In the genomic region with DNA sequence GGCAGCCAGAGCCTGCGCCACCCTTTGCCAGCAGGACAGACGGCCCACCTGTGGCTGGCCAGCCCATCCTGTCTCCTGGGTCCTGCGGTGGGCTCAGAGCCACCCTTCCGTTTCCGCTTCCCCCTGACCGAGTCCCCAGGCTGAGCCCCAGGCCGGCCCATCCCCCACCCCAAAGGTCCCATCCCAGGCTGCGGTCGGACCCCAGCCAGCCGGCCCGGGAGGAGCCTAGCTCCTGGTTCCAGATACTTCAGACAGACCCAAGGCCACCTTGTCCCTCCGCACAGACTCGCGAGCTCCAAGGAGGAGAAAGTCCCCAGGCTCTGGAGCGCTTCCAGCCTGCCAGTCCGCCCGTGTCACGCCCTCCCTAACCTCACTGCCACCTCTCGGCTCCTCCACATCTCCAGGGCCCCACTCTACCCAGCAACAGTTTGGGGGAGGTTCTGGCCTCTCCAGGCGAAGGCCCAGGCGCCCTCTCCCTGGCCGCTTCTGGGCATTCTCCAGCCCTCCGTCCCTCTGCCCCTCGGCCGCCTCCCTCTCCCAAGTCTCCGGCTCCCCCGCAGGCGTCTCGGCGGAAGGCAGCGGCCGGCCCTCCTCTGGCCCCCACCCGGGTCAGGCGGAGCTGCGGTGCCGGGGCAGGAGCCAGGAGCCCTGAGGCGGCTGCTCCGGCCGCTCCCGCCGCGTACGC, we compare ENCODE assay signal across 1 cellular context.
A peak's percentile ranks its signal among the peaks of the same experiment; 100 is the strongest.
TF ChIP-seq lines count a peak whose summit lies in the region.

No MANE protein-coding gene starts in this region.

TF ChIP-seq in H1, 55 proteins besides CTCF, POLR2A, EP300 and RAD21 (continued from another document):
- TF ChIP-seq TAF1 (IDR thresholded peaks at IDR 0.05; ENCODE audit: low read depth, low read length) (no peak), GABPA (IDR thresholded peaks at IDR 0.05; ENCODE audit: borderline replicate concordance, insufficient read depth, low read length) (peak; percentile 35; the same call in 1 of the 2 replicates), RXRA (IDR thresholded peaks at IDR 0.05; ENCODE audit: insufficient read depth, low read depth, low read length) (no peak), CREB1 (IDR thresholded peaks at IDR 0.05) (no peak), BCL11A (IDR thresholded peaks at IDR 0.05; ENCODE audit: low read depth in 2 of 2, low read length in 2 of 2) (no peak), KDM5A (IDR thresholded peaks at IDR 0.05; ENCODE audit: low read length) (no peak), NRF1 (IDR thresholded peaks at IDR 0.05; ENCODE audit: low read depth, low read length) (no peak), CHD1 (IDR thresholded peaks at IDR 0.05; ENCODE audit: low read depth, low read length) (no peak), BRCA1 (IDR thresholded peaks at IDR 0.05; ENCODE audit: low read depth, low read length) (no peak), TAF7 (optimal IDR thresholded peaks at IDR 0.05; ENCODE audit: borderline replicate concordance, low read depth, low read length) (no peak), ZNF274 (IDR thresholded peaks at IDR 0.05; ENCODE audit: borderline replicate concordance, extremely low read depth, low read length) (no peak), BACH1 (IDR thresholded peaks at IDR 0.05; ENCODE audit: low read length) (peak; percentile 6; the same call in 1 of the 2 replicates), SP2 (IDR thresholded peaks at IDR 0.05; ENCODE audit: low read length) (no peak), ASH2L (IDR thresholded peaks at IDR 0.05; ENCODE audit: low read length) (peak; percentile 12), SIN3A (conservative IDR thresholded peaks at IDR 0.05 in 1 of 2, IDR thresholded peaks at IDR 0.05 in 1 of 2; ENCODE audit: low read depth in 1 of 2, low read length in 2 of 2) (no peak), TEAD4 (IDR thresholded peaks at IDR 0.05; ENCODE audit: low read depth, low read length) (no peak), NANOG (IDR thresholded peaks at IDR 0.05; ENCODE audit: insufficient read depth, low read depth, low read length, poor library complexity, severe bottlenecking) (no peak), CBX8 (IDR thresholded peaks at IDR 0.05; ENCODE audit: borderline replicate concordance, low read depth, low read length) (no peak), RFX5 (IDR thresholded peaks at IDR 0.05; ENCODE audit: borderline replicate concordance, low read depth, low read length) (peak; percentile 57; the same call in 1 of the 2 replicates), SIRT6 (IDR thresholded peaks at IDR 0.05; ENCODE audit: low read length) (no peak), MAFK (IDR thresholded peaks at IDR 0.05; ENCODE audit: low read depth, low read length) (no peak), TCF12 (IDR thresholded peaks at IDR 0.05; ENCODE audit: low read depth, low read length) (no peak), KDM4A (IDR thresholded peaks at IDR 0.05; ENCODE audit: low read depth, low read length, severe bottlenecking) (peak; percentile 74), TBP (IDR thresholded peaks at IDR 0.05; ENCODE audit: low read depth, low read length) (no peak), CTBP2 (IDR thresholded peaks at IDR 0.05; ENCODE audit: borderline replicate concordance, insufficient read depth, insufficient read length, low read length) (no peak), HDAC2 (IDR thresholded peaks at IDR 0.05; ENCODE audit: borderline replicate concordance in 1 of 2, low read depth in 2 of 2, low read length in 2 of 2) (no peak), SIX5 (IDR thresholded peaks at IDR 0.05; ENCODE audit: low read depth, low read length) (no peak), CEBPB (IDR thresholded peaks at IDR 0.05; ENCODE audit: low read depth, low read length) (no peak), CBX5 (IDR thresholded peaks at IDR 0.05; ENCODE audit: low read depth, low read length) (no peak), KDM1A (IDR thresholded peaks at IDR 0.05; ENCODE audit: borderline replicate concordance, low read length) (no peak), EGR1 (IDR thresholded peaks at IDR 0.05; ENCODE audit: borderline replicate concordance, low read depth, low read length) (no peak)
- TF ChIP-seq, protein P1, sequence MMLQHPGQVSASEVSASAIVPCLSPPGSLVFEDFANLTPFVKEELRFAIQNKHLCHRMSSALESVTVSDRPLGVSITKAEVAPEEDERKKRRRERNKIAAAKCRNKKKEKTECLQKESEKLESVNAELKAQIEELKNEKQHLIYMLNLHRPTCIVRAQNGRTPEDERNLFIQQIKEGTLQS (IDR thresholded peaks at IDR 0.05; ENCODE audit: insufficient read depth, low read depth, low read length), result no peak
- TF ChIP-seq, protein P2, sequence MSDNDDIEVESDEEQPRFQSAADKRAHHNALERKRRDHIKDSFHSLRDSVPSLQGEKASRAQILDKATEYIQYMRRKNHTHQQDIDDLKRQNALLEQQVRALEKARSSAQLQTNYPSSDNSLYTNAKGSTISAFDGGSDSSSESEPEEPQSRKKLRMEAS (IDR thresholded peaks at IDR 0.05), result no peak
